9 cellular contexts compared by ENCODE assay signal in the genomic region with DNA sequence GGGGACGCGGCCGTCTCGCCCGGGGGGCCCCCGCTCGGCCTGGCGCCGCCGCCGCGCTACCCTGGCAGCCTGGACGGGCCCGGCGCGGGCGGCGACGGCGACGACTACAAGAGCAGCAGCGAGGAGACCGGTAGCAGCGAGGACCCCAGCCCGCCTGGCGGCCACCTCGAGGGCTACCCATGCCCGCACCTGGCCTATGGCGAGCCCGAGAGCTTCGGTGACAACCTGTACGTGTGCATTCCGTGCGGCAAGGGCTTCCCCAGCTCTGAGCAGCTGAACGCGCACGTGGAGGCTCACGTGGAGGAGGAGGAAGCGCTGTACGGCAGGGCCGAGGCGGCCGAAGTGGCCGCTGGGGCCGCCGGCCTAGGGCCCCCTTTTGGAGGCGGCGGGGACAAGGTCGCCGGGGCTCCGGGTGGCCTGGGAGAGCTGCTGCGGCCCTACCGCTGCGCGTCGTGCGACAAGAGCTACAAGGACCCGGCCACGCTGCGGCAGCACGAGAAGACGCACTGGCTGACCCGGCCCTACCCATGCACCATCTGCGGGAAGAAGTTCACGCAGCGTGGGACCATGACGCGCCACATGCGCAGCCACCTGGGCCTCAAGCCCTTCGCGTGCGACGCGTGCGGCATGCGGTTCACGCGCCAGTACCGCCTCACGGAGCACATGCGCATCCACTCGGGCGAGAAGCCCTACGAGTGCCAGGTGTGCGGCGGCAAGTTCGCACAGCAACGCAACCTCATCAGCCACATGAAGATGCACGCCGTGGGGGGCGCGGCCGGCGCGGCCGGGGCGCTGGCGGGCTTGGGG. TPM values are rescaled to one million over a fixed set of nuclear protein-coding genes. Genes with fewer than 3 reads are reported as not detected.
DNase-seq lines count a peak whose midpoint lies in the region; ATAC-seq and TF ChIP-seq lines count a peak whose summit lies in the region.
"Had no signal": no experiment of that assay in that cellular context is flagged by ENCODE, and none has a peak within 500 bp of the region (broad histone marks: within the 10 kb centered on the region; RNA-seq: fewer than 3 reads in every experiment).

No MANE protein-coding gene starts in this region.

- H3K79me2 ChIP-seq in hepatocyte = peaks cover 4% of the 10 kb centered on the region

- DNase-seq in GM13976 (ENCODE audit: low spot score) = peak; percentile 40
- peak; percentile 21 for DNase-seq in activated T-helper 1 cell treated with anti-CD3 and anti-CD28 coated beads, Interleukin-12 subunit alpha, Interleukin-12 subunit beta, Interleukin-2, Interleukin-4 antibody, amounts not matched to agents 30 ng/mL and 10 ng/mL and 1 ng/mL, durations not matched to agents 14 hours and 24 hours and 36 hours (ENCODE audit: low spot score)
- DNase-seq in hepatocyte (ENCODE audit: low spot score) = no peak
- DNase-seq in activated effector memory CD4-positive, alpha-beta T cell treated with Interleukin-2 at 50 U/mL for 16 hours = no peak
- DNase-seq in SIG-M5 (lab: John Stamatoyannopoulos, UW) = no peak
- DNase-seq: PC-3 had no signal

- H3K4me2 ChIP-seq in hepatocyte = peak overlapping the region; percentile 99

- peaks cover 4% of the 10 kb centered on the region for H4K20me1 ChIP-seq in hepatocyte (ENCODE audit: insufficient read depth, poor library complexity, severe bottlenecking)

- peaks cover 56% of the 10 kb centered on the region for H3K27me3 ChIP-seq in hepatocyte

- TF ChIP-seq CTCF in GM13976 (IDR thresholded peaks at IDR 0.05; ENCODE audit: borderline replicate concordance, control extremely low read depth, extremely low read depth, insufficient read depth, missing control alignments) (peak; percentile 9), hepatocyte (IDR thresholded peaks at IDR 0.05; ENCODE audit: poor library complexity) (no peak)

- H3K9me3 ChIP-seq in hepatocyte (ENCODE audit: low read depth) = no peaks in the 10 kb centered on the region

- peaks cover 34% of the 10 kb centered on the region for H3K4me1 Mint-ChIP-seq in activated T-helper 1 cell treated with anti-CD3 and anti-CD28 coated beads, Interleukin-12 subunit alpha, Interleukin-12 subunit beta, Interleukin-2, Interleukin-4 antibody, amounts not matched to agents 30 ng/mL and 10 ng/mL and 1 ng/mL, durations not matched to agents 14 hours and 24 hours and 36 hours (ENCODE audit: low read depth)
- H3K4me1 Mint-ChIP-seq in stimulated activated memory B cell treated with anti-CD40 and anti-IgM and Interleukin-4, amounts not matched to agents 10 μg/mL and 1 μg/mL and 100 μg/mL, for 72 hours = peaks cover 39% of the 10 kb centered on the region

- no peaks in the 10 kb centered on the region for H3K9me2 ChIP-seq in hepatocyte (replicated peaks; ENCODE audit: insufficient read depth)

- peaks cover 29% of the 10 kb centered on the region for H3K36me3 Mint-ChIP-seq in activated T-helper 1 cell treated with anti-CD3 and anti-CD28 coated beads, Interleukin-12 subunit alpha, Interleukin-12 subunit beta, Interleukin-2, Interleukin-4 antibody, amounts not matched to agents 30 ng/mL and 10 ng/mL and 1 ng/mL, durations not matched to agents 14 hours and 24 hours and 36 hours (ENCODE audit: low read depth)
- H3K36me3 Mint-ChIP-seq in stimulated activated memory B cell treated with anti-CD40 and anti-IgM and Interleukin-4, amounts not matched to agents 10 μg/mL and 1 μg/mL and 100 μg/mL, for 72 hours = peaks cover 28% of the 10 kb centered on the region

- H3K4me3 Mint-ChIP-seq in activated T-helper 1 cell treated with anti-CD3 and anti-CD28 coated beads, Interleukin-12 subunit alpha, Interleukin-12 subunit beta, Interleukin-2, Interleukin-4 antibody, amounts not matched to agents 30 ng/mL and 10 ng/mL and 1 ng/mL, durations not matched to agents 14 hours and 24 hours and 36 hours = peak overlapping the region; percentile 69
- H3K4me3 Mint-ChIP-seq in stimulated activated memory B cell treated with anti-CD40 and anti-IgM and Interleukin-4, amounts not matched to agents 10 μg/mL and 1 μg/mL and 100 μg/mL, for 72 hours = peak overlapping the region; percentile 26

- in situ Hi-C loops in GM13976 (cut with MboI; ENCODE audit: low sequenced_read_pairs, unreplicated experiment) = no loop called here

- H3K4me1 ChIP-seq in hepatocyte (ENCODE audit: insufficient read depth) = peaks cover 34% of the 10 kb centered on the region

- no peak overlapping the region for H3K27ac ChIP-seq in hepatocyte

- intact Hi-C loops in activated T-helper 1 cell treated with anti-CD3 and anti-CD28 coated beads, Interleukin-12 subunit alpha, Interleukin-12 subunit beta, Interleukin-2, Interleukin-4 antibody, amounts not matched to agents 30 ng/mL and 10 ng/mL and 1 ng/mL, durations not matched to agents 14 hours and 24 hours and 36 hours (cut with micrococcal nuclease) = loop anchor here (1.0 kb wide), 1 partner anchor 186 kb away; no protein-coding TSS in a partner anchor

- H3K27ac Mint-ChIP-seq in activated T-helper 1 cell treated with anti-CD3 and anti-CD28 coated beads, Interleukin-12 subunit alpha, Interleukin-12 subunit beta, Interleukin-2, Interleukin-4 antibody, amounts not matched to agents 30 ng/mL and 10 ng/mL and 1 ng/mL, durations not matched to agents 14 hours and 24 hours and 36 hours = peak overlapping the region; percentile 80
- H3K27ac Mint-ChIP-seq in stimulated activated memory B cell treated with anti-CD40 and anti-IgM and Interleukin-4, amounts not matched to agents 10 μg/mL and 1 μg/mL and 100 μg/mL, for 72 hours = peak overlapping the region; percentile 58

- no peaks in the 10 kb centered on the region for H3K9me3 Mint-ChIP-seq in activated T-helper 1 cell treated with anti-CD3 and anti-CD28 coated beads, Interleukin-12 subunit alpha, Interleukin-12 subunit beta, Interleukin-2, Interleukin-4 antibody, amounts not matched to agents 30 ng/mL and 10 ng/mL and 1 ng/mL, durations not matched to agents 14 hours and 24 hours and 36 hours
- no peaks in the 10 kb centered on the region for H3K9me3 Mint-ChIP-seq in stimulated activated memory B cell treated with anti-CD40 and anti-IgM and Interleukin-4, amounts not matched to agents 10 μg/mL and 1 μg/mL and 100 μg/mL, for 72 hours

- H3K36me3 ChIP-seq in hepatocyte (replicated peaks; ENCODE audit: insufficient read depth, low read depth) = no peaks in the 10 kb centered on the region

- H3K4me3 ChIP-seq in hepatocyte = no peak overlapping the region

- 73% methylated on average over 81 of the region's 98 CpGs for WGBS in hepatocyte (ENCODE audit: low lambda C conversion rate, missing lambda C conversion rate)

- H3K27me3 Mint-ChIP-seq in activated T-helper 1 cell treated with anti-CD3 and anti-CD28 coated beads, Interleukin-12 subunit alpha, Interleukin-12 subunit beta, Interleukin-2, Interleukin-4 antibody, amounts not matched to agents 30 ng/mL and 10 ng/mL and 1 ng/mL, durations not matched to agents 14 hours and 24 hours and 36 hours (ENCODE audit: insufficient read depth) = peaks cover 4% of the 10 kb centered on the region
- H3K27me3 Mint-ChIP-seq in stimulated activated memory B cell treated with anti-CD40 and anti-IgM and Interleukin-4, amounts not matched to agents 10 μg/mL and 1 μg/mL and 100 μg/mL, for 72 hours = peaks cover 11% of the 10 kb centered on the region

- no peak overlapping the region for H2AFZ ChIP-seq in hepatocyte

- ATAC-seq in stimulated activated memory B cell treated with anti-CD40 and anti-IgM and Interleukin-4, amounts not matched to agents 10 μg/mL and 1 μg/mL and 100 μg/mL, for 72 hours = no peak
- ATAC-seq in HG02798 (IDR thresholded peaks at IDR 0.05; ENCODE audit: poor library complexity, unreplicated experiment) (no peak), GM21381 (IDR thresholded peaks at IDR 0.05; ENCODE audit: unreplicated experiment) (no peak)
- ATAC-seq: PC-3 had no signal

RNA-seq across cellular contexts. Expression of gene HIC1, which starts 3.0 kb away (rescaled TPM):
- total RNA-seq in activated T-helper 1 cell treated with anti-CD3 and anti-CD28 coated beads, Interleukin-12 subunit alpha, Interleukin-12 subunit beta, Interleukin-2, Interleukin-4 antibody, amounts not matched to agents 30 ng/mL and 10 ng/mL and 1 ng/mL, durations not matched to agents 14 hours and 24 hours and 36 hours = 45.6 and 47.0 TPM in 2 replicates
- 8.8 and 9.4 TPM in 2 replicates for total RNA-seq in hepatocyte
- 8.2 and 10.2 TPM in 2 replicates for polyA plus RNA-seq in hepatocyte

RNA-seq across cellular contexts. Expression of gene OVCA2, which starts 16.1 kb away (rescaled TPM):
- 43.9 and 44.0 TPM in 2 replicates for total RNA-seq in activated T-helper 1 cell treated with anti-CD3 and anti-CD28 coated beads, Interleukin-12 subunit alpha, Interleukin-12 subunit beta, Interleukin-2, Interleukin-4 antibody, amounts not matched to agents 30 ng/mL and 10 ng/mL and 1 ng/mL, durations not matched to agents 14 hours and 24 hours and 36 hours
- total RNA-seq in hepatocyte = 49.2 and 56.4 TPM in 2 replicates
- 72.5 and 72.7 TPM in 2 replicates for polyA plus RNA-seq in hepatocyte

RNA-seq across cellular contexts. Expression of gene DPH1, which starts 28.0 kb away (rescaled TPM):
- total RNA-seq in activated T-helper 1 cell treated with anti-CD3 and anti-CD28 coated beads, Interleukin-12 subunit alpha, Interleukin-12 subunit beta, Interleukin-2, Interleukin-4 antibody, amounts not matched to agents 30 ng/mL and 10 ng/mL and 1 ng/mL, durations not matched to agents 14 hours and 24 hours and 36 hours = 49.4 and 61.3 TPM in 2 replicates
- total RNA-seq in hepatocyte = 26.2 and 27.8 TPM in 2 replicates
- 45.2 and 49.0 TPM in 2 replicates for polyA plus RNA-seq in hepatocyte

RNA-seq across cellular contexts. Expression of gene RTN4RL1, which starts 32.8 kb away (rescaled TPM):
- total RNA-seq in activated T-helper 1 cell treated with anti-CD3 and anti-CD28 coated beads, Interleukin-12 subunit alpha, Interleukin-12 subunit beta, Interleukin-2, Interleukin-4 antibody, amounts not matched to agents 30 ng/mL and 10 ng/mL and 1 ng/mL, durations not matched to agents 14 hours and 24 hours and 36 hours = 1.0 TPM in 2 replicates
- 0.48 and 1.4 TPM in 2 replicates for total RNA-seq in hepatocyte
- 0.53 and 0.97 TPM in 2 replicates for polyA plus RNA-seq in hepatocyte

Comparison
In these comparisons a context has a peak if more than half of its experiments do, and no peak if none do; other contexts are left out.
1. DNase-seq: peak in GM13976 (single experiment) and activated T-helper 1 cell treated with anti-CD3 and anti-CD28 coated beads, Interleukin-12 subunit alpha, Interleukin-12 subunit beta, Interleukin-2, Interleukin-4 antibody, amounts not matched to agents 30 ng/mL and 10 ng/mL and 1 ng/mL, durations not matched to agents 14 hours and 24 hours and 36 hours (single experiment); none in hepatocyte (single experiment), activated effector memory CD4-positive, alpha-beta T cell treated with Interleukin-2 at 50 U/mL for 16 hours (single experiment) and SIG-M5 (single experiment).